ENCODE assay signal across 7 cellular contexts in genomic region chr12:124917841-124918621, GRCh38. TPM values are rescaled to one million over a fixed set of nuclear protein-coding genes. Genes with fewer than 3 reads are reported as not detected.
DNase-seq lines count a peak whose midpoint lies in the region; ATAC-seq and TF ChIP-seq lines count a peak whose summit lies in the region.

No MANE protein-coding gene starts in this region.

- WGBS in IMR-90 (ENCODE audit: extremely low coverage in 2 of 2, insufficient read length in 1 of 2), 2 experiments = no CpG with 5 or more reads among the region's 12 CpGs

- H3K4me2 ChIP-seq in IMR-90 (ENCODE audit: low read depth, low read length) = peak overlapping the region; percentile 83

- peak overlapping the region; percentile 79 for H4K5ac ChIP-seq in IMR-90 (ENCODE audit: low read depth, low read length)

- H3K27me3 ChIP-seq in IMR-90 (ENCODE audit: control insufficient read depth, insufficient read depth, low read length) (no peaks in the 10 kb centered on the region), stomach smooth muscle (ENCODE audit: control insufficient read depth in 1 of 2, insufficient read depth in 2 of 2, low read length in 2 of 2) (no peaks in the 10 kb centered on the region)

- H3K56ac ChIP-seq in IMR-90 (ENCODE audit: extremely low read depth, insufficient read depth, low read length) = peak overlapping the region; percentile 98

- BruUV-seq in IMR-90 (replicated peaks; lab: Mats Ljungman, UMichigan) = no TSS peak

- H2AK9ac ChIP-seq in IMR-90 (replicated peaks; ENCODE audit: low read depth, low read length, poor library complexity) = peak overlapping the region; percentile 79

- H2BK5ac ChIP-seq in IMR-90 (ENCODE audit: low read depth, low read length, poor library complexity, severe bottlenecking) = peak overlapping the region; percentile 99

- CTCF ChIA-PET in IMR-90 (lab: Yijun Ruan, JAX) = interaction anchor here (0.6 to 3.9 kb wide), 3 partner anchors 11 to 895 kb away, joined by 3 to 25 read pairs (median 3); no protein-coding TSS in a partner anchor

- H2BK20ac ChIP-seq in IMR-90 (ENCODE audit: low read depth, low read length) = peak overlapping the region; percentile 79

- ATAC-seq in IMR-90 (ENCODE audit: low read depth) (no peak), GM21390 (IDR thresholded peaks at IDR 0.05; ENCODE audit: unreplicated experiment) (no peak)
- ATAC-seq in activated naive CD8-positive, alpha-beta T cell treated with anti-CD3 and anti-CD28 coated beads, Interleukin-2, amount 10 ng/mL, durations not matched to agents 7 days and 5 days (ENCODE audit: low read depth) = no peak

- POLR2A ChIA-PET in IMR-90 (lab: Charles Lee; ENCODE audit: unreplicated experiment) = interaction anchor here (0.6 to 1.2 kb wide), 2 partner anchors 20 to 263 kb away, joined by 4 to 5 read pairs; no protein-coding TSS in a partner anchor
- POLR2A ChIA-PET in activated naive CD8-positive, alpha-beta T cell treated with anti-CD3 and anti-CD28 coated beads, Interleukin-2, amount 10 ng/mL, durations not matched to agents 7 days and 5 days (lab: Charles Lee) = interaction anchor here (1.0 to 10.4 kb wide), 6 partner anchors 8 to 76 kb away, joined by 3 to 318 read pairs (median 6); partner anchors contain the start of gene BRI3BP

- dilution Hi-C loops in IMR-90 (cut with HindIII; ENCODE audit: low sequenced_read_pairs, unreplicated experiment) = no loop called here

- peaks cover 7% of the 10 kb centered on the region for H3K36me3 ChIP-seq in IMR-90 (ENCODE audit: control insufficient read depth, insufficient read depth, low read length)
- peaks cover 4 to 5% of the 10 kb centered on the region in 2 donors for H3K36me3 ChIP-seq in stomach smooth muscle (ENCODE audit: control insufficient read depth in 2 of 2, insufficient read depth in 2 of 2, low read length in 2 of 2)

- in situ Hi-C loops in IMR-90 (cut with MboI; ENCODE audit: low sequenced_read_pairs) = no loop called here

- H2BK120ac ChIP-seq in IMR-90 (ENCODE audit: low read depth, low read length) = peak overlapping the region; percentile 100

- H3K4me1 ChIP-seq in IMR-90 (ENCODE audit: control insufficient read depth, insufficient read depth, low read length) = peaks cover 11% of the 10 kb centered on the region
- peaks cover 45% of the 10 kb centered on the region for H3K4me1 ChIP-seq in stomach smooth muscle (ENCODE audit: control insufficient read depth, insufficient read depth, low read length)

- peak overlapping the region; percentile 92 for H3K4ac ChIP-seq in IMR-90 (ENCODE audit: low read depth, low read length)

- peak; percentile 21 for DNase-seq in IMR-90
- no peak for DNase-seq in activated naive CD8-positive, alpha-beta T cell treated with anti-CD3 and anti-CD28 coated beads, Interleukin-2, amount 10 ng/mL, durations not matched to agents 7 days and 5 days
- DNase-seq in iris pigment epithelial cell (ENCODE audit: low read depth) = peak; percentile 54
- DNase-seq in NCI-H526 treated with DMSO at 0.1 percent for 48 hours (lab: John Stamatoyannopoulos, UW) = no peak
- DNase-seq in NCI-H1092 treated with DMSO at 0.1 percent for 48 hours (lab: John Stamatoyannopoulos, UW) = no peak

- H3K14ac ChIP-seq in IMR-90 (replicated peaks; ENCODE audit: low read depth, low read length) = peak overlapping the region; percentile 87

- peak overlapping the region; percentile 76 for H2BK15ac ChIP-seq in IMR-90 (ENCODE audit: low read depth, low read length)

- H3K36me3 Mint-ChIP-seq in activated naive CD8-positive, alpha-beta T cell treated with anti-CD3 and anti-CD28 coated beads, Interleukin-2, amount 10 ng/mL, durations not matched to agents 7 days and 5 days = peaks cover 17% of the 10 kb centered on the region

- H3K4me3 ChIP-seq in IMR-90 (ENCODE audit: insufficient read depth, low read depth, low read length) (peak overlapping the region; percentile 40; the same call in 1 of the 2 replicates), stomach smooth muscle (ENCODE audit: low read length in 2 of 2) (peak overlapping the region; percentile 31 to 71)

- TF ChIP-seq POLR2A in IMR-90 (IDR thresholded peaks at IDR 0.05; ENCODE audit: low read depth, low read length) = no peak

- peak overlapping the region; percentile 92 for H3K23ac ChIP-seq in IMR-90 (ENCODE audit: low read depth, low read length)

- H3K27ac ChIP-seq in IMR-90 (ENCODE audit: insufficient read depth, low read length) = peak overlapping the region; percentile 88
- H3K27ac ChIP-seq in stomach smooth muscle (ENCODE audit: low read length) = peak overlapping the region; percentile 100

- intact Hi-C loops in IMR-90 (cut with micrococcal nuclease) = no loop called here

- peak overlapping the region; percentile 55 to 92 for H4K8ac ChIP-seq in IMR-90 (ENCODE audit: low read depth in 2 of 2, low read length in 2 of 2)

- peak overlapping the region; percentile 100 for H3K4me3 Mint-ChIP-seq in activated naive CD8-positive, alpha-beta T cell treated with anti-CD3 and anti-CD28 coated beads, Interleukin-2, amount 10 ng/mL, durations not matched to agents 7 days and 5 days

- peak overlapping the region; percentile 84 for H4K91ac ChIP-seq in IMR-90 (ENCODE audit: insufficient read depth, low read depth, low read length)

- peak overlapping the region; percentile 91 for H2AK5ac ChIP-seq in IMR-90 (ENCODE audit: low read depth, low read length)

- H3K9ac ChIP-seq in IMR-90 (ENCODE audit: low read depth, low read length) (peak overlapping the region; percentile 72), stomach smooth muscle (ENCODE audit: low read length in 2 of 2) (peak overlapping the region; percentile 44 to 92)

- peaks cover 14% of the 10 kb centered on the region for H3K9me1 ChIP-seq in IMR-90 (ENCODE audit: insufficient read depth, low read length)

- H3K27me3 Mint-ChIP-seq in activated naive CD8-positive, alpha-beta T cell treated with anti-CD3 and anti-CD28 coated beads, Interleukin-2, amount 10 ng/mL, durations not matched to agents 7 days and 5 days = no peaks in the 10 kb centered on the region

- H3K79me1 ChIP-seq in IMR-90 (ENCODE audit: low read depth in 1 of 2, low read length in 2 of 2) = peaks cover 0 to 28% of the 10 kb centered on the region in 2 experiments; a peak in 2 of 4 replicates

- H2AFZ ChIP-seq in IMR-90 (replicated peaks; ENCODE audit: low read length, poor library complexity) = peak overlapping the region; percentile 46

- TF ChIP-seq RAD21 in IMR-90 (IDR thresholded peaks at IDR 0.05; ENCODE audit: low read length) = no peak

- peaks cover 17% of the 10 kb centered on the region for H4K20me1 ChIP-seq in IMR-90 (ENCODE audit: insufficient read depth, low read length)

- H3K18ac ChIP-seq in IMR-90 (ENCODE audit: low read depth, low read length) = peak overlapping the region; percentile 84

- H3K9me3 ChIP-seq in IMR-90 (ENCODE audit: control insufficient read depth, insufficient read depth, low read length) (no peaks in the 10 kb centered on the region), stomach smooth muscle (ENCODE audit: control insufficient read depth in 2 of 2, low read length in 2 of 2) (no peaks in the 10 kb centered on the region)

- TF ChIP-seq CTCF in IMR-90 (conservative IDR thresholded peaks at IDR 0.05; ENCODE audit: low read depth, low read length) = no peak

- H3K4me1 Mint-ChIP-seq in activated naive CD8-positive, alpha-beta T cell treated with anti-CD3 and anti-CD28 coated beads, Interleukin-2, amount 10 ng/mL, durations not matched to agents 7 days and 5 days = peaks cover 70% of the 10 kb centered on the region

- peak overlapping the region; percentile 100 for H3K27ac Mint-ChIP-seq in activated naive CD8-positive, alpha-beta T cell treated with anti-CD3 and anti-CD28 coated beads, Interleukin-2, amount 10 ng/mL, durations not matched to agents 7 days and 5 days

- H3K9me3 Mint-ChIP-seq in activated naive CD8-positive, alpha-beta T cell treated with anti-CD3 and anti-CD28 coated beads, Interleukin-2, amount 10 ng/mL, durations not matched to agents 7 days and 5 days = no peaks in the 10 kb centered on the region

TF ChIP-seq in IMR-90, 13 proteins besides CTCF, POLR2A, EP300 and RAD21:
- TF ChIP-seq USF2 (IDR thresholded peaks at IDR 0.05; ENCODE audit: low read depth, low read length) (no peak), MAFK (IDR thresholded peaks at IDR 0.05; ENCODE audit: low read depth, low read length) (no peak)

RNA-seq across cellular contexts. Expression of gene UBC, which starts 3.6 kb away (rescaled TPM):
- 2,742 and 4,320 TPM in 2 replicates for total RNA-seq in IMR-90 (2012; rRNA removed)
- polyA plus RNA-seq in IMR-90 (2012; rRNA removed) = 2,042 and 2,259 TPM in 2 replicates
- 1,014 and 1,274 TPM in 2 replicates for polyA plus RNA-seq in IMR-90 (2012; cell fraction: cytosol; rRNA removed)
- 915 and 1,106 TPM in 2 replicates for polyA plus RNA-seq in IMR-90 (2012; cell fraction: nucleus; rRNA removed; ENCODE audit: low replicate concordance)
- total RNA-seq in activated naive CD8-positive, alpha-beta T cell treated with anti-CD3 and anti-CD28 coated beads, Interleukin-2, amount 10 ng/mL, durations not matched to agents 7 days and 5 days = 1,000 to 10,000 TPM; 1,024 to 1,046 TPM

RNA-seq across cellular contexts. Expression of gene SCARB1, which starts 54.4 kb away (rescaled TPM):
- total RNA-seq in IMR-90 (2012; rRNA removed) = 3.0 and 3.6 TPM in 2 replicates
- polyA plus RNA-seq in IMR-90 (2012; rRNA removed) = 24.8 and 27.0 TPM in 2 replicates
- polyA plus RNA-seq in IMR-90 (2012; cell fraction: cytosol; rRNA removed) = 20.5 and 47.8 TPM in 2 replicates
- 36.2 and 109 TPM in 2 replicates for polyA plus RNA-seq in IMR-90 (2012; cell fraction: nucleus; rRNA removed; ENCODE audit: low replicate concordance)
- 10 to 100 TPM; 10.8 to 13.0 TPM for total RNA-seq in activated naive CD8-positive, alpha-beta T cell treated with anti-CD3 and anti-CD28 coated beads, Interleukin-2, amount 10 ng/mL, durations not matched to agents 7 days and 5 days

Comparison
In these comparisons a context has a peak if more than half of its experiments do, and no peak if none do; other contexts are left out.
1. DNase-seq: peak in IMR-90 (single experiment) and iris pigment epithelial cell (single experiment); none in activated naive CD8-positive, alpha-beta T cell treated with anti-CD3 and anti-CD28 coated beads, Interleukin-2, amount 10 ng/mL, durations not matched to agents 7 days and 5 days (single experiment), NCI-H526 treated with DMSO at 0.1 percent for 48 hours (single experiment) and NCI-H1092 treated with DMSO at 0.1 percent for 48 hours (single experiment).